In genomic region chr16:58442547-58442946, GRCh38 we compare ENCODE assay signal across 20 cellular contexts.
"Had no signal": no experiment of that assay in that cellular context is flagged by ENCODE, and none has a peak within 500 bp of the region (broad histone marks: within the 10 kb centered on the region; RNA-seq: fewer than 3 reads in every experiment).

No MANE protein-coding gene starts in this region.

- H3K9me3 ChIP-seq: mucosa of descending colon, psoas muscle, upper lobe of left lung had no signal

- H3K4me3 Mint-ChIP-seq: activated naive CD8-positive, alpha-beta T cell; activated T-cell treated with anti-CD3 and anti-CD28 coated beads, Interleukin-2, amount 50 U/mL, for 4 hours; brain; dendritic cell treated with granulocyte-macrophage colony-stimulating factor and Interleukin-4, amounts not matched to agents 40 ng/mL and 50 ng/mL, for 4 days; effector memory CD8-positive, alpha-beta T cell; immature natural killer cell; natural killer cell treated with Interleukin-12 subunit alpha and Interleukin-12 subunit beta and Interleukin-15 and Interleukin-18, amount 100 ng/mL, for 72 hours; stimulated activated naive CD8-positive, alpha-beta T cell treated with anti-CD3 and anti-CD28 coated beads, Interleukin-15, Interleukin-2, amounts not matched to agents 100 ng/mL and 50 ng/mL, for 24 hours had no signal

- H3K4me1 Mint-ChIP-seq: brain, immature natural killer cell had no signal

- H3K4me1 ChIP-seq: psoas muscle, upper lobe of left lung had no signal

- H3K27me3 ChIP-seq: upper lobe of left lung had no signal

- DNase-seq: activated CD4-positive, alpha-beta T cell treated with anti-CD3 and anti-CD28 coated beads for 1 hour; activated CD4-positive, alpha-beta T cell treated with anti-CD3 and anti-CD28 coated beads, Interleukin-2, amount 50 U/mL, for 48 hours; activated effector memory CD4-positive, alpha-beta T cell treated with anti-CD3 and anti-CD28 coated beads, Interleukin-2, amount 50 U/mL, for 16 hours; activated T-cell treated with anti-CD3 and anti-CD28 coated beads, Interleukin-2, amount 50 U/mL, for 4 hours; amygdala; cerebellar nuclear complex; effector memory CD8-positive, alpha-beta T cell; immature natural killer cell; left colon; mucosa of descending colon; occipital lobe; psoas muscle; stimulated activated CD4-positive, alpha-beta T cell treated with anti-CD3 and anti-CD28 coated beads, Interleukin-15, amount 100 ng/mL, for 24 hours; stimulated activated CD4-positive, alpha-beta T cell treated with anti-CD3 and anti-CD28 coated beads, Interleukin-4, amount 100 ng/mL, for 24 hours; upper lobe of left lung had no signal

- H3K27ac ChIP-seq: psoas muscle, upper lobe of left lung had no signal

- H3K27ac Mint-ChIP-seq: activated naive CD8-positive, alpha-beta T cell; brain; dendritic cell treated with granulocyte-macrophage colony-stimulating factor and Interleukin-4, amounts not matched to agents 40 ng/mL and 50 ng/mL, for 4 days; effector memory CD8-positive, alpha-beta T cell; immature natural killer cell; natural killer cell treated with Interleukin-12 subunit alpha and Interleukin-12 subunit beta and Interleukin-15 and Interleukin-18, amount 100 ng/mL, for 72 hours; stimulated activated naive CD8-positive, alpha-beta T cell treated with anti-CD3 and anti-CD28 coated beads, Interleukin-15, Interleukin-2, amounts not matched to agents 100 ng/mL and 50 ng/mL, for 24 hours had no signal

- H3K36me3 ChIP-seq: upper lobe of left lung had no signal

- H3K4me3 ChIP-seq: mucosa of descending colon, psoas muscle, upper lobe of left lung had no signal

- H3K36me3 Mint-ChIP-seq: activated naive CD8-positive, alpha-beta T cell; brain; immature natural killer cell; natural killer cell treated with Interleukin-12 subunit alpha and Interleukin-12 subunit beta and Interleukin-15 and Interleukin-18, amount 100 ng/mL, for 72 hours had no signal

- H3K27me3 Mint-ChIP-seq: stimulated activated naive CD8-positive, alpha-beta T cell treated with anti-CD3 and anti-CD28 coated beads, Interleukin-15, Interleukin-2, amounts not matched to agents 100 ng/mL and 50 ng/mL, for 24 hours had no signal

- ATAC-seq: activated T-cell treated with anti-CD3 and anti-CD28 coated beads, Interleukin-2, amount 50 U/mL, for 4 hours; effector memory CD8-positive, alpha-beta T cell; left colon; mucosa of descending colon; natural killer cell treated with Interleukin-12 subunit alpha and Interleukin-12 subunit beta and Interleukin-15 and Interleukin-18, amount 100 ng/mL, for 72 hours; psoas muscle had no signal

- H3K9me3 Mint-ChIP-seq: immature natural killer cell; natural killer cell treated with Interleukin-12 subunit alpha and Interleukin-12 subunit beta and Interleukin-15 and Interleukin-18, amount 100 ng/mL, for 72 hours had no signal
